8 cellular contexts compared by ENCODE assay signal in genomic region chr1:43975249-43975961, GRCh38. TPM values are rescaled to one million over a fixed set of nuclear protein-coding genes. Genes with fewer than 3 reads are reported as not detected.
DNase-seq lines count a peak whose midpoint lies in the region; ATAC-seq, FAIRE-seq and TF ChIP-seq lines count a peak whose summit lies in the region.

No MANE protein-coding gene starts in this region.

- H3K4me3 ChIP-seq in Caco-2 (ENCODE audit: low read depth, low read length) (peak overlapping the region; percentile 96), HEK293 (ENCODE audit: low read depth, low read length) (peak overlapping the region; percentile 88), SU-DHL-6 (ENCODE audit: insufficient read depth, low read length, poor library complexity, severe bottlenecking) (peak overlapping the region; percentile 89), HepG2 (replicated peaks in 1 of 3; ENCODE audit: insufficient read depth in 1 of 3, low read depth in 2 of 3, low read length in 3 of 3) (peak overlapping the region; percentile 95 to 96 (median 95))

- TF ChIP-seq POLR2A in HepG2 (IDR thresholded peaks at IDR 0.05; ENCODE audit: insufficient read depth in 1 of 2, low read depth in 2 of 2, low read length in 2 of 2): no peak

- peaks cover 21% of the 10 kb centered on the region for H3K4me1 ChIP-seq in Caco-2
- H3K4me1 ChIP-seq in HEK293 (ENCODE audit: control insufficient read depth, insufficient read depth, low read length): peaks cover 3% of the 10 kb centered on the region; the same call in 1 of the 2 replicates
- H3K4me1 ChIP-seq in HepG2 (ENCODE audit: insufficient read depth, low read length): peaks cover 58% of the 10 kb centered on the region

- TF ChIP-seq CTCF in Caco-2 (IDR thresholded peaks at IDR 0.05; ENCODE audit: insufficient read depth in 1 of 2, low read depth in 1 of 2, low read length in 1 of 2, severe bottlenecking in 1 of 2, unreplicated experiment in 1 of 2) (no peak), HEK293 (tag by site-specific recombination; IDR thresholded peaks at IDR 0.05) (no peak), SU-DHL-6 (IDR thresholded peaks at IDR 0.05; ENCODE audit: insufficient read depth, low read length, poor library complexity, severe bottlenecking) (no peak), HepG2 (CRISPR knock-in tag; IDR thresholded peaks at IDR 0.05) (peak; percentile 16; the same call in 1 of the 2 replicates)

- no peak for TF ChIP-seq EP300 in HepG2 (IDR thresholded peaks at IDR 0.05; ENCODE audit: low read depth in 2 of 2, low read length in 2 of 2)
- TF ChIP-seq EP300 in HepG2 (CRISPR knock-in tag; IDR thresholded peaks at IDR 0.05; ENCODE audit: borderline replicate concordance): no peak

- H3K27me3 ChIP-seq in Caco-2 (replicated peaks; ENCODE audit: control insufficient read depth, insufficient read depth, low read length): no peaks in the 10 kb centered on the region
- no peaks in the 10 kb centered on the region for H3K27me3 ChIP-seq in SU-DHL-6 (ENCODE audit: low read length)
- no peaks in the 10 kb centered on the region for H3K27me3 ChIP-seq in HepG2 (ENCODE audit: control insufficient read depth in 1 of 2, insufficient read depth in 2 of 2, low read length in 2 of 2)

- H3K27ac ChIP-seq in HEK293 (ENCODE audit: extremely low read depth, low read depth, low read length) (peak overlapping the region; percentile 70; the same call in 1 of the 2 replicates), SU-DHL-6 (ENCODE audit: low read depth, low read length) (peak overlapping the region; percentile 81), cingulate gyrus (ENCODE audit: low read depth, low read length) (peak overlapping the region; percentile 95), HepG2 (ENCODE audit: extremely low read length, insufficient read depth, low read length) (peak overlapping the region; percentile 75)

- BruUV-seq in Caco-2 (replicated peaks; lab: Mats Ljungman, UMichigan) (TSS peak; percentile 42), HepG2 (replicated peaks; lab: Mats Ljungman, UMichigan) (TSS peak; percentile 64)

- in situ Hi-C loops in HepG2 (cut with HindIII; ENCODE audit: extremely low pct_ligation_motif_present, low pct_unique_long_range_greater_than_20kb): no loop called here

- no peak for FAIRE-seq in HepG2 (lab: Jason Lieb, UNC)

- H3K9me2 ChIP-seq in SU-DHL-6 (replicated peaks; ENCODE audit: insufficient read depth, low read length): no peaks in the 10 kb centered on the region

- H3K36me3 Mint-ChIP-seq in Caco-2 (ENCODE audit: insufficient read depth, unreplicated experiment): peaks cover 40% of the 10 kb centered on the region
- H3K36me3 Mint-ChIP-seq in stimulated activated naive CD8-positive, alpha-beta T cell treated with anti-CD3 and anti-CD28 coated beads, Interleukin-15, Interleukin-2, amounts not matched to agents 100 ng/mL and 50 ng/mL, for 24 hours (ENCODE audit: low read depth): peaks cover 41% of the 10 kb centered on the region

- no peaks in the 10 kb centered on the region for H4K20me1 ChIP-seq in SU-DHL-6 (ENCODE audit: low read depth, low read length)
- H4K20me1 ChIP-seq in HepG2 (ENCODE audit: insufficient read depth, low read length): peaks cover 4% of the 10 kb centered on the region; the same call in 1 of the 2 replicates

- intact Hi-C loops in Caco-2 (cut with micrococcal nuclease; ENCODE audit: unreplicated experiment) (loop anchor here (2.0 kb wide), 1 partner anchor 15 kb away; the partner anchor contains the start of gene CCDC24), HepG2 (cut with micrococcal nuclease; ENCODE audit: unreplicated experiment) (no loop called here)

- H3K36me3 ChIP-seq in Caco-2 (ENCODE audit: control insufficient read depth, insufficient read depth, low read length) (peaks cover 4% of the 10 kb centered on the region), HEK293 (ENCODE audit: control insufficient read depth in 2 of 2, insufficient read depth in 1 of 2, low read length in 2 of 2) (peaks cover 7 to 58% of the 10 kb centered on the region in 2 experiments; a peak in 2 of 3 replicates), SU-DHL-6 (ENCODE audit: low read length) (no peaks in the 10 kb centered on the region), HepG2 (replicated peaks in 1 of 2; ENCODE audit: control insufficient read depth in 1 of 2, insufficient read depth in 2 of 2, low read length in 2 of 2) (peaks cover 3 to 12% of the 10 kb centered on the region in 2 experiments; a peak in 4 of 5 replicates)

- CTCF ChIA-PET in Caco-2 (lab: Charles Lee): interaction anchor here (0.6 to 0.7 kb wide), 2 partner anchors 41 to 77 kb away, joined by 4 to 6 read pairs; no protein-coding TSS in a partner anchor
- CTCF ChIA-PET in HEK293 (lab: Yijun Ruan, JAX): interaction anchor here (0.5 to 1.1 kb wide), 3 partner anchors 72 to 895 kb away, joined by 3 to 6 read pairs (median 3); no protein-coding TSS in a partner anchor
- CTCF ChIA-PET in HepG2 (lab: Yijun Ruan, JAX; ENCODE audit: low intra/inter-chr PET ratio, low total read pairs): no interaction called here

- H3K27ac Mint-ChIP-seq in Caco-2 (ENCODE audit: unreplicated experiment): peak overlapping the region; percentile 88
- H3K27ac Mint-ChIP-seq in stimulated activated naive CD8-positive, alpha-beta T cell treated with anti-CD3 and anti-CD28 coated beads, Interleukin-15, Interleukin-2, amounts not matched to agents 100 ng/mL and 50 ng/mL, for 24 hours: peak overlapping the region; percentile 75

- TF ChIP-seq RAD21 in HepG2 (CRISPR knock-in tag; IDR thresholded peaks at IDR 0.05): no peak

- no peaks in the 10 kb centered on the region for H3K9me3 ChIP-seq in Caco-2
- no peaks in the 10 kb centered on the region for H3K9me3 ChIP-seq in HEK293 (ENCODE audit: control insufficient read depth, insufficient read depth, low read depth, low read length)
- H3K9me3 ChIP-seq in SU-DHL-6 (ENCODE audit: insufficient read depth, low read length): no peaks in the 10 kb centered on the region
- H3K9me3 ChIP-seq in HepG2 (ENCODE audit: low read length): no peaks in the 10 kb centered on the region

- peaks cover 39% of the 10 kb centered on the region for H3K79me2 ChIP-seq in SU-DHL-6 (ENCODE audit: insufficient read depth, low read length)
- peaks cover 38% of the 10 kb centered on the region for H3K79me2 ChIP-seq in HepG2 (ENCODE audit: insufficient read depth, low read length)

- H3K4me3 Mint-ChIP-seq in Caco-2 (ENCODE audit: unreplicated experiment): peak overlapping the region; percentile 91
- H3K4me3 Mint-ChIP-seq in stimulated activated naive CD8-positive, alpha-beta T cell treated with anti-CD3 and anti-CD28 coated beads, Interleukin-15, Interleukin-2, amounts not matched to agents 100 ng/mL and 50 ng/mL, for 24 hours: peak overlapping the region; percentile 90

- peak; percentile 0 for ATAC-seq in HepG2
- no peak for ATAC-seq in GM18868 (IDR thresholded peaks at IDR 0.05; ENCODE audit: unreplicated experiment)

- H3K27me3 Mint-ChIP-seq in Caco-2 (ENCODE audit: insufficient read depth, unreplicated experiment): no peaks in the 10 kb centered on the region
- no peaks in the 10 kb centered on the region for H3K27me3 Mint-ChIP-seq in stimulated activated naive CD8-positive, alpha-beta T cell treated with anti-CD3 and anti-CD28 coated beads, Interleukin-15, Interleukin-2, amounts not matched to agents 100 ng/mL and 50 ng/mL, for 24 hours

- WGBS in HepG2 (ENCODE audit: low lambda C conversion rate): 1% methylated on average over 25 of the region's 34 CpGs

- POLR2A ChIA-PET in Caco-2 (lab: Charles Lee): interaction anchor here (0.6 to 0.9 kb wide), 4 partner anchors 24 to 656 kb away, joined by 3 to 9 read pairs (median 8); partner anchors contain the start of gene KDM4A
- POLR2A ChIA-PET in HEK293 (lab: Yijun Ruan, JAX): interaction anchor here (0.5 to 3.6 kb wide), 16 partner anchors 9 to 1566 kb away, joined by 3 to 15 read pairs (median 4); partner anchors contain the start of genes CCDC24, DMAP1, IPO13 and KDM4A
- POLR2A ChIA-PET in HepG2 (lab: Yijun Ruan, JAX): interaction anchor here (1.0 to 4.1 kb wide), 11 partner anchors 12 to 325 kb away, joined by 3 to 20 read pairs (median 5); partner anchors contain the start of genes IPO13, KDM4A and SLC6A9

- H2AFZ ChIP-seq in SU-DHL-6 (ENCODE audit: low read depth, low read length, severe bottlenecking) (peak overlapping the region; percentile 82), HepG2 (ENCODE audit: low read length) (no peak overlapping the region)

- H3K4me2 ChIP-seq in SU-DHL-6 (ENCODE audit: low read depth, low read length, poor library complexity, severe bottlenecking): peak overlapping the region; percentile 72
- H3K4me2 ChIP-seq in HepG2 (ENCODE audit: low read depth, low read length): peak overlapping the region; percentile 99

- H3F3A ChIP-seq in SU-DHL-6 (ENCODE audit: insufficient read depth): peaks cover 41% of the 10 kb centered on the region

- H3K4me1 Mint-ChIP-seq in Caco-2 (ENCODE audit: low read depth, unreplicated experiment): peaks cover 18% of the 10 kb centered on the region
- H3K4me1 Mint-ChIP-seq in stimulated activated naive CD8-positive, alpha-beta T cell treated with anti-CD3 and anti-CD28 coated beads, Interleukin-15, Interleukin-2, amounts not matched to agents 100 ng/mL and 50 ng/mL, for 24 hours (ENCODE audit: low read depth): peaks cover 59% of the 10 kb centered on the region

- H3K9me3 Mint-ChIP-seq in Caco-2 (ENCODE audit: unreplicated experiment): no peaks in the 10 kb centered on the region
- no peaks in the 10 kb centered on the region for H3K9me3 Mint-ChIP-seq in stimulated activated naive CD8-positive, alpha-beta T cell treated with anti-CD3 and anti-CD28 coated beads, Interleukin-15, Interleukin-2, amounts not matched to agents 100 ng/mL and 50 ng/mL, for 24 hours

- H3K9ac ChIP-seq in SU-DHL-6 (ENCODE audit: low read length) (peak overlapping the region; percentile 99), HepG2 (ENCODE audit: insufficient read depth, low read depth, low read length) (peak overlapping the region; percentile 86)

- DNase-seq in Caco-2: peak in 1 of 2 experiments; percentile 40
- no peak for DNase-seq in HepG2 (ENCODE audit: low spot score)
- no peak for DNase-seq in NCI-H1930 (lab: John Stamatoyannopoulos, UW)

RNA-seq across cellular contexts. Expression of gene ATP6V0B, which starts 0.6 kb away (rescaled TPM):
- total RNA-seq in Caco-2 (2022) (89.9 and 91.2 TPM in 2 replicates), HepG2 (2016; rRNA removed; fragmentation: Illumina TruSeq; extraction: Trizol) (76.4 and 161 TPM in 2 replicates)
- total RNA-seq in HepG2 (2016; cell fraction: cytosol; rRNA removed; fragmentation: Illumina TruSeq; extraction: Trizol; ENCODE audit: low read depth): 117 and 155 TPM in 2 replicates
- 83.5 and 169 TPM in 2 replicates for total RNA-seq in HepG2 (2016; cell fraction: insoluble cytoplasmic fraction; rRNA removed; fragmentation: Illumina TruSeq; extraction: Trizol)
- total RNA-seq in HepG2 (2016; cell fraction: membrane; rRNA removed; fragmentation: Illumina TruSeq; extraction: Trizol): 125 and 145 TPM in 2 replicates
- 134 and 145 TPM in 2 replicates for total RNA-seq in HepG2 (2016; cell fraction: nucleus; rRNA removed; fragmentation: Illumina TruSeq; extraction: Trizol)
- 157 and 169 TPM in 2 replicates for polyA plus RNA-seq in HepG2 (2011; rRNA removed)
- 171 and 212 TPM in 2 replicates for polyA plus RNA-seq in HepG2 (2011; cell fraction: cytosol; rRNA removed)
- 191 and 208 TPM in 2 replicates for polyA plus RNA-seq in HepG2 (2011; cell fraction: nucleus; rRNA removed)
- 45.1 and 96.9 TPM in 2 replicates for polyA plus RNA-seq in HepG2 (2012)
- polyA plus RNA-seq in HepG2 (2016; cell fraction: cytosol; fragmentation: Illumina TruSeq; extraction: Trizol; ENCODE audit: low read depth): 104 and 146 TPM in 2 replicates
- polyA plus RNA-seq in HepG2 (2016; cell fraction: insoluble cytoplasmic fraction; fragmentation: Illumina TruSeq; extraction: Trizol; ENCODE audit: low read depth): 64.0 and 66.5 TPM in 2 replicates
- 95.1 and 113 TPM in 2 replicates for polyA plus RNA-seq in HepG2 (2016; cell fraction: membrane; fragmentation: Illumina TruSeq; extraction: Trizol; ENCODE audit: low read depth)
- 218 and 233 TPM in 2 replicates for polyA plus RNA-seq in HepG2 (2016; cell fraction: nucleus; fragmentation: Illumina TruSeq; extraction: Trizol; ENCODE audit: insufficient read depth, low read depth)
- polyA minus RNA-seq in HepG2 (2011; rRNA and poly(A)+ RNA removed; ENCODE audit: low replicate concordance): 161 and 288 TPM in 2 replicates
- polyA minus RNA-seq in HepG2 (2011; cell fraction: cytosol; rRNA and poly(A)+ RNA removed): 33.1 and 37.3 TPM in 2 replicates
- 51.0 and 60.8 TPM in 2 replicates for polyA minus RNA-seq in HepG2 (2011; cell fraction: nucleus; rRNA and poly(A)+ RNA removed)

RNA-seq across cellular contexts. Expression of gene B4GALT2, which starts 3.6 kb away (rescaled TPM):
- total RNA-seq in Caco-2 (2022) (28.6 and 31.5 TPM in 2 replicates), HepG2 (2016; rRNA removed; fragmentation: Illumina TruSeq; extraction: Trizol) (56.5 and 78.0 TPM in 2 replicates)
- total RNA-seq in HepG2 (2016; cell fraction: cytosol; rRNA removed; fragmentation: Illumina TruSeq; extraction: Trizol; ENCODE audit: low read depth): 81.0 and 86.5 TPM in 2 replicates
- 57.1 and 86.7 TPM in 2 replicates for total RNA-seq in HepG2 (2016; cell fraction: insoluble cytoplasmic fraction; rRNA removed; fragmentation: Illumina TruSeq; extraction: Trizol)
- 144 and 151 TPM in 2 replicates for total RNA-seq in HepG2 (2016; cell fraction: membrane; rRNA removed; fragmentation: Illumina TruSeq; extraction: Trizol)
- total RNA-seq in HepG2 (2016; cell fraction: nucleus; rRNA removed; fragmentation: Illumina TruSeq; extraction: Trizol): 42.0 and 49.7 TPM in 2 replicates
- polyA plus RNA-seq in HepG2 (2011; rRNA removed): 41.9 and 57.0 TPM in 2 replicates
- polyA plus RNA-seq in HepG2 (2011; cell fraction: cytosol; rRNA removed): 39.2 and 66.4 TPM in 2 replicates
- 53.0 and 54.3 TPM in 2 replicates for polyA plus RNA-seq in HepG2 (2011; cell fraction: nucleus; rRNA removed)
- polyA plus RNA-seq in HepG2 (2012): 40.1 and 41.5 TPM in 2 replicates
- 96.5 and 101 TPM in 2 replicates for polyA plus RNA-seq in HepG2 (2016; cell fraction: cytosol; fragmentation: Illumina TruSeq; extraction: Trizol; ENCODE audit: low read depth)
- 67.6 and 73.0 TPM in 2 replicates for polyA plus RNA-seq in HepG2 (2016; cell fraction: insoluble cytoplasmic fraction; fragmentation: Illumina TruSeq; extraction: Trizol; ENCODE audit: low read depth)
- polyA plus RNA-seq in HepG2 (2016; cell fraction: membrane; fragmentation: Illumina TruSeq; extraction: Trizol; ENCODE audit: low read depth): 132 and 145 TPM in 2 replicates
- polyA plus RNA-seq in HepG2 (2016; cell fraction: nucleus; fragmentation: Illumina TruSeq; extraction: Trizol; ENCODE audit: insufficient read depth, low read depth): 86.0 and 90.4 TPM in 2 replicates
- polyA minus RNA-seq in HepG2 (2011; rRNA and poly(A)+ RNA removed; ENCODE audit: low replicate concordance): 52.0 and 94.8 TPM in 2 replicates
- polyA minus RNA-seq in HepG2 (2011; cell fraction: cytosol; rRNA and poly(A)+ RNA removed): 24.3 and 27.3 TPM in 2 replicates
- 13.7 and 15.8 TPM in 2 replicates for polyA minus RNA-seq in HepG2 (2011; cell fraction: nucleus; rRNA and poly(A)+ RNA removed)

RNA-seq across cellular contexts. Expression of gene DPH2, which starts 5.6 kb away (rescaled TPM):
- total RNA-seq in Caco-2 (2022) (29.0 and 29.5 TPM in 2 replicates), HepG2 (2016; rRNA removed; fragmentation: Illumina TruSeq; extraction: Trizol) (38.3 and 40.5 TPM in 2 replicates)
- total RNA-seq in HepG2 (2016; cell fraction: cytosol; rRNA removed; fragmentation: Illumina TruSeq; extraction: Trizol; ENCODE audit: low read depth): 15.2 TPM in 2 replicates
- total RNA-seq in HepG2 (2016; cell fraction: insoluble cytoplasmic fraction; rRNA removed; fragmentation: Illumina TruSeq; extraction: Trizol): 33.0 and 37.1 TPM in 2 replicates
- total RNA-seq in HepG2 (2016; cell fraction: membrane; rRNA removed; fragmentation: Illumina TruSeq; extraction: Trizol): 43.0 and 46.2 TPM in 2 replicates
- 21.9 and 28.3 TPM in 2 replicates for total RNA-seq in HepG2 (2016; cell fraction: nucleus; rRNA removed; fragmentation: Illumina TruSeq; extraction: Trizol)
- polyA plus RNA-seq in HepG2 (2011; rRNA removed): 32.2 and 39.3 TPM in 2 replicates
- polyA plus RNA-seq in HepG2 (2011; cell fraction: cytosol; rRNA removed): 29.8 and 30.1 TPM in 2 replicates
- 143 and 148 TPM in 2 replicates for polyA plus RNA-seq in HepG2 (2011; cell fraction: nucleus; rRNA removed)
- 16.3 and 20.7 TPM in 2 replicates for polyA plus RNA-seq in HepG2 (2012)
- polyA plus RNA-seq in HepG2 (2016; cell fraction: cytosol; fragmentation: Illumina TruSeq; extraction: Trizol; ENCODE audit: low read depth): 16.6 and 18.7 TPM in 2 replicates
- 33.1 and 38.5 TPM in 2 replicates for polyA plus RNA-seq in HepG2 (2016; cell fraction: insoluble cytoplasmic fraction; fragmentation: Illumina TruSeq; extraction: Trizol; ENCODE audit: low read depth)
- polyA plus RNA-seq in HepG2 (2016; cell fraction: membrane; fragmentation: Illumina TruSeq; extraction: Trizol; ENCODE audit: low read depth): 41.7 and 43.1 TPM in 2 replicates
- polyA plus RNA-seq in HepG2 (2016; cell fraction: nucleus; fragmentation: Illumina TruSeq; extraction: Trizol; ENCODE audit: insufficient read depth, low read depth): 50.3 and 52.5 TPM in 2 replicates
- polyA minus RNA-seq in HepG2 (2011; rRNA and poly(A)+ RNA removed; ENCODE audit: low replicate concordance): 71.2 and 144 TPM in 2 replicates
- 10.3 and 13.5 TPM in 2 replicates for polyA minus RNA-seq in HepG2 (2011; cell fraction: cytosol; rRNA and poly(A)+ RNA removed)
- polyA minus RNA-seq in HepG2 (2011; cell fraction: nucleus; rRNA and poly(A)+ RNA removed): 36.7 and 43.0 TPM in 2 replicates

RNA-seq across cellular contexts. Expression of gene CCDC24, which starts 16.0 kb away (rescaled TPM):
- total RNA-seq in Caco-2 (2022) (5.1 and 5.2 TPM in 2 replicates), HepG2 (2016; rRNA removed; fragmentation: Illumina TruSeq; extraction: Trizol) (2.2 and 2.9 TPM in 2 replicates)
- 0.79 and 2.4 TPM in 2 replicates for total RNA-seq in HepG2 (2016; cell fraction: cytosol; rRNA removed; fragmentation: Illumina TruSeq; extraction: Trizol; ENCODE audit: low read depth)
- total RNA-seq in HepG2 (2016; cell fraction: insoluble cytoplasmic fraction; rRNA removed; fragmentation: Illumina TruSeq; extraction: Trizol): 0.95 and 2.5 TPM in 2 replicates
- total RNA-seq in HepG2 (2016; cell fraction: membrane; rRNA removed; fragmentation: Illumina TruSeq; extraction: Trizol): 1.8 and 2.6 TPM in 2 replicates
- 2.8 and 3.1 TPM in 2 replicates for total RNA-seq in HepG2 (2016; cell fraction: nucleus; rRNA removed; fragmentation: Illumina TruSeq; extraction: Trizol)
- 1.4 and 1.8 TPM in 2 replicates for polyA plus RNA-seq in HepG2 (2011; rRNA removed)
- polyA plus RNA-seq in HepG2 (2011; cell fraction: cytosol; rRNA removed): 0.59 and 0.82 TPM in 2 replicates
- 8.4 and 10.6 TPM in 2 replicates for polyA plus RNA-seq in HepG2 (2011; cell fraction: nucleus; rRNA removed)
- polyA plus RNA-seq in HepG2 (2012): 2.3 and 3.3 TPM in 2 replicates
- polyA plus RNA-seq in HepG2 (2016; cell fraction: cytosol; fragmentation: Illumina TruSeq; extraction: Trizol; ENCODE audit: low read depth): 1.3 and 1.8 TPM in 2 replicates
- polyA plus RNA-seq in HepG2 (2016; cell fraction: insoluble cytoplasmic fraction; fragmentation: Illumina TruSeq; extraction: Trizol; ENCODE audit: low read depth): 2.1 and 2.4 TPM in 2 replicates
- polyA plus RNA-seq in HepG2 (2016; cell fraction: membrane; fragmentation: Illumina TruSeq; extraction: Trizol; ENCODE audit: low read depth): 1.7 and 2.2 TPM in 2 replicates
- 4.7 and 6.9 TPM in 2 replicates for polyA plus RNA-seq in HepG2 (2016; cell fraction: nucleus; fragmentation: Illumina TruSeq; extraction: Trizol; ENCODE audit: insufficient read depth, low read depth)
- polyA minus RNA-seq in HepG2 (2011; rRNA and poly(A)+ RNA removed; ENCODE audit: low replicate concordance): 1.1 and 1.6 TPM in 2 replicates
- polyA minus RNA-seq in HepG2 (2011; cell fraction: cytosol; rRNA and poly(A)+ RNA removed): not detected in 2 replicates
- polyA minus RNA-seq in HepG2 (2011; cell fraction: nucleus; rRNA and poly(A)+ RNA removed): 1.2 and 1.9 TPM in 2 replicates

RNA-seq across cellular contexts. Expression of gene IPO13, which starts 28.7 kb away (rescaled TPM):
- 14.1 and 15.9 TPM in 2 replicates for total RNA-seq in Caco-2 (2022)
- 14.3 and 15.6 TPM in 2 replicates for total RNA-seq in HepG2 (2016; rRNA removed; fragmentation: Illumina TruSeq; extraction: Trizol)
- 2.4 and 3.1 TPM in 2 replicates for total RNA-seq in HepG2 (2016; cell fraction: cytosol; rRNA removed; fragmentation: Illumina TruSeq; extraction: Trizol; ENCODE audit: low read depth)
- total RNA-seq in HepG2 (2016; cell fraction: insoluble cytoplasmic fraction; rRNA removed; fragmentation: Illumina TruSeq; extraction: Trizol): 13.4 and 14.4 TPM in 2 replicates
- 5.8 and 6.8 TPM in 2 replicates for total RNA-seq in HepG2 (2016; cell fraction: membrane; rRNA removed; fragmentation: Illumina TruSeq; extraction: Trizol)
- 15.1 and 20.1 TPM in 2 replicates for total RNA-seq in HepG2 (2016; cell fraction: nucleus; rRNA removed; fragmentation: Illumina TruSeq; extraction: Trizol)
- polyA plus RNA-seq in HepG2 (2011; rRNA removed): 12.9 and 15.0 TPM in 2 replicates
- 11.2 and 12.8 TPM in 2 replicates for polyA plus RNA-seq in HepG2 (2011; cell fraction: cytosol; rRNA removed)
- polyA plus RNA-seq in HepG2 (2011; cell fraction: nucleus; rRNA removed): 43.8 and 47.3 TPM in 2 replicates
- 9.7 and 11.8 TPM in 2 replicates for polyA plus RNA-seq in HepG2 (2012)
- 2.2 and 2.4 TPM in 2 replicates for polyA plus RNA-seq in HepG2 (2016; cell fraction: cytosol; fragmentation: Illumina TruSeq; extraction: Trizol; ENCODE audit: low read depth)
- polyA plus RNA-seq in HepG2 (2016; cell fraction: insoluble cytoplasmic fraction; fragmentation: Illumina TruSeq; extraction: Trizol; ENCODE audit: low read depth): 14.5 and 14.6 TPM in 2 replicates
- polyA plus RNA-seq in HepG2 (2016; cell fraction: membrane; fragmentation: Illumina TruSeq; extraction: Trizol; ENCODE audit: low read depth): 3.4 and 5.4 TPM in 2 replicates
- 47.0 and 47.3 TPM in 2 replicates for polyA plus RNA-seq in HepG2 (2016; cell fraction: nucleus; fragmentation: Illumina TruSeq; extraction: Trizol; ENCODE audit: insufficient read depth, low read depth)
- polyA minus RNA-seq in HepG2 (2011; rRNA and poly(A)+ RNA removed; ENCODE audit: low replicate concordance): 37.2 and 43.4 TPM in 2 replicates
- 8.7 and 12.3 TPM in 2 replicates for polyA minus RNA-seq in HepG2 (2011; cell fraction: cytosol; rRNA and poly(A)+ RNA removed)
- polyA minus RNA-seq in HepG2 (2011; cell fraction: nucleus; rRNA and poly(A)+ RNA removed): 9.8 and 11.1 TPM in 2 replicates
